ENCODE assay signal across 15 cellular contexts in the genomic region with DNA sequence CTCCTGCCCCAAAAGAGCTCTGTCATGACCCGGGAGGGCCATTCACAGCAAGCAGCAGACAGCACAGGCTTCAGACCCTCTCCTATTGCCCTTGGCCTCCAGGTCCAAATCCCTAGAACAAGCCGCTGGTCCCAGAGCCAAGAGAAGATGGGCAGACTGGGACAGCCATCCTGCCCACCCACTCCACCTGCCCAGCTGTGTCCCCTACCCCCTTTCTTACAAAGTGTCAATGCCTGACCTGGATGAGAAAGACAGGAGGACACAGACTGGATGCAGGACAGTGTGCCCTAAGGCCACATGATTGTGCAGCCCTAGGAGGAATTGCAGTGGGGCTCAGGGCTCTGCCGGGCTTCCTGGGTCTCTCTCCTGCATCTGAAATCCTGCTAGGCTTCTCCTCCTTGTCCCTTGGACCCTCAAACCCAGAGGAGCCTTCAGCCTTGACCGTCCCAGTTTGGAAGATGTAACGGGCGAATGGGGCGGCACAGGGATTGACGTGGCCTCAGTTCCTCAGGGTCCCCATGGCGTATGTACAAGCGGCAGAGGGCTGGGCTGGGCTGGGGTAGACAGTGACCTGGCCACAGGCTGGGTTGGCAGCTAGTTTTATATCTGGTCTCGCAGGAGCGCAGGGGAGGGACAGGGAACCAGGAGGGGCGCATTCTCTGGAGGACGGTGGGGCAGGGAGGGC. TPM values are rescaled to one million over a fixed set of nuclear protein-coding genes. Genes with fewer than 3 reads are reported as not detected.
DNase-seq lines count a peak whose midpoint lies in the region; ATAC-seq and TF ChIP-seq lines count a peak whose summit lies in the region.
"Had no signal": no experiment of that assay in that cellular context is flagged by ENCODE, and none has a peak within 500 bp of the region (broad histone marks: within the 10 kb centered on the region; RNA-seq: fewer than 3 reads in every experiment).

No MANE protein-coding gene starts in this region.

- H3K27ac ChIP-seq in H9 (ENCODE audit: insufficient read length, low read depth, low read length) (no peak overlapping the region), caudate nucleus (ENCODE audit: low read depth, low read length) (peak overlapping the region; percentile 86), layer of hippocampus (ENCODE audit: low read depth, low read length) (peak overlapping the region; percentile 81), stomach (peak overlapping the region; percentile 40 to 76 (median 63)), right lobe of liver (no peak overlapping the region)

- no peak for TF ChIP-seq EP300 in stomach (IDR thresholded peaks at IDR 0.05)

- H3K9me3 Mint-ChIP-seq in H9 = no peaks in the 10 kb centered on the region; a peak in 1 of 5 replicates
- H3K9me3 Mint-ChIP-seq: central memory CD8-positive, alpha-beta T cell had no signal

- H2AFZ ChIP-seq in H9 (ENCODE audit: low read length) = no peak overlapping the region

- H3K14ac ChIP-seq in H9 (ENCODE audit: insufficient read depth, low read length) = no peak overlapping the region

- no peak overlapping the region for H2BK20ac ChIP-seq in H9 (ENCODE audit: low read depth, low read length, poor library complexity, severe bottlenecking)

- TF ChIP-seq CTCF in H9 (conservative IDR thresholded peaks at IDR 0.05) (no peak), stomach (IDR thresholded peaks at IDR 0.05) (no peak), right lobe of liver (IDR thresholded peaks at IDR 0.05) (no peak)

- H3K18ac ChIP-seq in H9 (ENCODE audit: insufficient read length, low read depth, low read length) = no peak overlapping the region

- no peak overlapping the region for H4K91ac ChIP-seq in H9 (ENCODE audit: insufficient read length, low read depth, low read length)

- H3K4me1 Mint-ChIP-seq in H9 = peaks cover 12 to 15% of the 10 kb centered on the region in 2 experiments
- H3K4me1 Mint-ChIP-seq: central memory CD8-positive, alpha-beta T cell had no signal

- H3T11ph ChIP-seq in H9 (ENCODE audit: low read length) = no peak overlapping the region

- H3K4me3 Mint-ChIP-seq in H9 = no peak overlapping the region
- H3K4me3 Mint-ChIP-seq: activated naive CD8-positive, alpha-beta T cell; central memory CD8-positive, alpha-beta T cell had no signal

- no peak overlapping the region for H2AK5ac ChIP-seq in H9 (ENCODE audit: insufficient read length, low read length)

- TF ChIP-seq POLR2A in stomach (IDR thresholded peaks at IDR 0.05) = no peak
- no peak for TF ChIP-seq POLR2A in right lobe of liver (IDR thresholded peaks at IDR 0.05)

- no peak overlapping the region for H3K23ac ChIP-seq in H9 (ENCODE audit: insufficient read length, low read depth, low read length)

- H3K56ac ChIP-seq in H9 (ENCODE audit: insufficient read length, low read depth, low read length) = no peak overlapping the region

- no peak overlapping the region for H3K27ac Mint-ChIP-seq in H9
- H3K27ac Mint-ChIP-seq: activated naive CD8-positive, alpha-beta T cell; progenitor cell of endocrine pancreas had no signal

- no peak overlapping the region for H2BK5ac ChIP-seq in H9 (ENCODE audit: insufficient read length, low read length)

- H3K27me3 ChIP-seq in H9 (ENCODE audit: insufficient read depth, low read length) (no peaks in the 10 kb centered on the region), layer of hippocampus (ENCODE audit: control insufficient read depth, insufficient read depth, low read length) (no peaks in the 10 kb centered on the region), stomach (peaks cover 0 to 8% (median 0%) of the 10 kb centered on the region in 3 donors), right lobe of liver (no peaks in the 10 kb centered on the region)
- H3K27me3 ChIP-seq: testis had no signal

- no peak overlapping the region for H4K8ac ChIP-seq in H9 (replicated peaks; ENCODE audit: insufficient read length, low read depth, low read length)

- no peaks in the 10 kb centered on the region for H3K79me2 ChIP-seq in H9 (ENCODE audit: insufficient read depth, low read length)

- no peaks in the 10 kb centered on the region for H4K20me1 ChIP-seq in H9 (ENCODE audit: control insufficient read depth, insufficient read depth, insufficient read length)

- no peak for ATAC-seq in HG02763 (IDR thresholded peaks at IDR 0.05; ENCODE audit: unreplicated experiment)
- ATAC-seq in right lobe of liver = no peak
- ATAC-seq: activated CD4-positive, CD25-positive, alpha-beta regulatory T cell treated with anti-CD3 and anti-CD28 coated beads, Interleukin-2, amount 50 U/mL, for 24 hours had no signal

- no peaks in the 10 kb centered on the region for H3K4me1 ChIP-seq in H9 (ENCODE audit: insufficient read depth, low read length)
- peaks cover 28 to 35% (median 29%) of the 10 kb centered on the region in 4 donors for H3K4me1 ChIP-seq in stomach
- H3K4me1 ChIP-seq in right lobe of liver = no peaks in the 10 kb centered on the region

- H3K23me2 ChIP-seq in H9 (ENCODE audit: insufficient read length, low read depth, low read length, poor library complexity, severe bottlenecking) = no peaks in the 10 kb centered on the region

- no peaks in the 10 kb centered on the region for H3K36me3 Mint-ChIP-seq in H9 (ENCODE audit: insufficient read depth in 1 of 3, low read depth in 3 of 3)
- H3K36me3 Mint-ChIP-seq: activated naive CD8-positive, alpha-beta T cell had no signal

- intact Hi-C loops in stomach (cut with DNase I; ENCODE audit: low total_unique reads) (no loop called here), right lobe of liver (cut with DNase I) (loop anchor here in 1 of 2 donors (10.0 kb wide), 1 partner anchor 195 kb away; no protein-coding TSS in a partner anchor)

- H3K4me3 ChIP-seq in stomach (no peak overlapping the region), right lobe of liver (no peak overlapping the region)
- H3K4me3 ChIP-seq: mucosa of descending colon, testis had no signal

- no peak overlapping the region for H4K5ac ChIP-seq in H9 (ENCODE audit: insufficient read length, low read depth, low read length)

- no peak overlapping the region for H2BK120ac ChIP-seq in H9 (ENCODE audit: low read depth, low read length, poor library complexity, severe bottlenecking)

- H3K4ac ChIP-seq in H9 (ENCODE audit: low read depth, low read length) = no peak overlapping the region

- H3K27me3 Mint-ChIP-seq in H9 (ENCODE audit: low read depth) = peaks cover 8% of the 10 kb centered on the region
- H3K27me3 Mint-ChIP-seq: activated naive CD8-positive, alpha-beta T cell had no signal

- no peak overlapping the region for H3K4me2 ChIP-seq in H9 (ENCODE audit: insufficient read depth, insufficient read length, low read length)

- H3K9me3 ChIP-seq in H9 (ENCODE audit: control insufficient read depth, low read depth, low read length) = no peaks in the 10 kb centered on the region
- H3K9me3 ChIP-seq in stomach = no peaks in the 10 kb centered on the region
- no peaks in the 10 kb centered on the region for H3K9me3 ChIP-seq in right lobe of liver
- H3K9me3 ChIP-seq: mucosa of descending colon, testis had no signal

- no peak overlapping the region for H2BK15ac ChIP-seq in H9 (ENCODE audit: low read depth, low read length)

- WGBS in H9 (ENCODE audit: extremely low coverage, insufficient read length, low lambda C conversion rate) = no CpG with 5 or more reads among the region's 14 CpGs
- 88 to 93% (median 91%) methylated on average over 11 to 14 of the region's 14 CpGs for WGBS in stomach, 5 donors
- 92% methylated on average over 11 of the region's 14 CpGs for WGBS in right lobe of liver (ENCODE audit: insufficient coverage, low coverage, low lambda C conversion rate, missing lambda C conversion rate)

- H2BK12ac ChIP-seq in H9 (ENCODE audit: insufficient read length, low read depth, low read length) = no peak overlapping the region

- no peak overlapping the region for H3K9ac ChIP-seq in H9 (ENCODE audit: extremely low read depth, insufficient read length, low read length)

- H3K36me3 ChIP-seq in stomach = no peaks in the 10 kb centered on the region
- H3K36me3 ChIP-seq in right lobe of liver = no peaks in the 10 kb centered on the region

- DNase-seq in H9 (peak; percentile 20), caudate nucleus (lab: John Stamatoyannopoulos, UW) (no peak), stomach (no peak), DMS114 treated with DMSO at 0.1 percent for 48 hours (lab: John Stamatoyannopoulos, UW; ENCODE audit: unreplicated experiment) (no peak), NCI-H748 (lab: John Stamatoyannopoulos, UW; ENCODE audit: unreplicated experiment) (no peak), right lobe of liver (no peak)
- DNase-seq: T-helper 1 cell had no signal

- H3K79me1 ChIP-seq in H9 (ENCODE audit: insufficient read depth, low read depth, low read length, poor library complexity, severe bottlenecking) = no peaks in the 10 kb centered on the region

RNA-seq across cellular contexts. Expression of a gene that starts 27.1 kb away (rescaled TPM):
- total RNA-seq in H9 (2021) (3.3 and 3.5 TPM in 2 replicates), stomach (10 to 100 TPM in 1 of 5 donors, 1 to 10 TPM in 2, under 1 TPM in 1, not detected in 1; 0.58 to 14.7 (median 3.6) TPM), right lobe of liver (1 to 10 TPM; 1.6 to 3.6 (median 2.6) TPM)
- polyA plus RNA-seq in stomach = 1 to 10 TPM; 1.8 to 2.7 (median 2.6) TPM

RNA-seq across cellular contexts. Expression of a gene that starts 33.7 kb away (rescaled TPM):
- 0.22 and 0.42 TPM in 2 replicates for total RNA-seq in H9 (2021)
- 10 to 100 TPM in 2 of 5 donors, 1 to 10 TPM in 3; 1.2 to 44.6 (median 2.2) TPM for total RNA-seq in stomach
- polyA plus RNA-seq in stomach = 1 to 10 TPM; 1.1 to 1.8 (median 1.6) TPM
- total RNA-seq in right lobe of liver = under 1 TPM in 1 of 6 experiments, not detected in 5; 0.16 TPM
- total RNA-seq: progenitor cell of endocrine pancreas had no signal

RNA-seq across cellular contexts. Expression of a gene that starts 41.7 kb away (rescaled TPM):
- 27.7 and 28.9 TPM in 2 replicates for total RNA-seq in H9 (2021)
- 10 to 100 TPM in 2 of 5 donors, 1 to 10 TPM in 3; 4.9 to 16.5 (median 8.3) TPM for total RNA-seq in stomach
- 1 to 10 TPM; 3.5 to 9.7 (median 4.1) TPM for polyA plus RNA-seq in stomach
- 1 to 10 TPM; 7.0 to 8.8 (median 7.9) TPM for total RNA-seq in right lobe of liver

Comparison
In these comparisons a context has a peak if more than half of its experiments do, and no peak if none do; other contexts are left out.
1. H3K27ac ChIP-seq: peak in caudate nucleus (single experiment), layer of hippocampus (single experiment) and stomach (5 of 5); none in H9 (single experiment) and right lobe of liver (0 of 3).